20 cellular contexts compared by ENCODE assay signal in genomic region chr11:78694152-78694551, GRCh38.
"Had no signal": no experiment of that assay in that cellular context is flagged by ENCODE, and none has a peak within 500 bp of the region (broad histone marks: within the 10 kb centered on the region; RNA-seq: fewer than 3 reads in every experiment).

No MANE protein-coding gene starts in this region.

- H3K27me3 ChIP-seq: adrenal gland, SJCRH30 had no signal

- H3K9me3 ChIP-seq: adrenal gland, SJCRH30 had no signal

- H3K4me3 ChIP-seq: adrenal gland, K562, PC-9, SJCRH30 had no signal

- H3K36me3 ChIP-seq: adrenal gland, SJCRH30 had no signal

- H3K4me1 ChIP-seq: adrenal gland, SJCRH30 had no signal

- DNase-seq: activated CD4-positive, alpha-beta T cell treated with anti-CD3 and anti-CD28 coated beads for 48 hours; activated CD4-positive, alpha-beta T cell treated with anti-CD3 and anti-CD28 coated beads, Interleukin-2, amount 50 U/mL, for 4 hours; activated CD4-positive, CD25-positive, alpha-beta regulatory T cell treated with anti-CD3 and anti-CD28 coated beads, Interleukin-2, amount 50 U/mL, for 72 hours; activated CD8-positive, alpha-beta memory T cell treated with anti-CD3 and anti-CD28 coated beads, Interleukin-2, amount 50 U/mL, for 48 hours; activated CD8-positive, alpha-beta T cell treated with anti-CD3 and anti-CD28 coated beads, Interleukin-2, amount 10 ng/mL, durations not matched to agents 7 days and 5 days; activated naive CD4-positive, alpha-beta T cell treated with anti-CD3 and anti-CD28 coated beads, Interleukin-2, amount 50 U/mL, for 16 hours; activated naive CD8-positive, alpha-beta T cell treated with anti-CD3 and anti-CD28 coated beads, Interleukin-2, amount 10 ng/mL, durations not matched to agents 7 days and 5 days; activated T-cell treated with anti-CD3 and anti-CD28 coated beads, Interleukin-2, amount 50 U/mL, for 1 hour; adrenal gland; anterior cingulate cortex; cerebellar nuclear complex; Karpas-422; NCI-H1417; NCI-H1930; NCI-H2107; NCI-H510A treated with DMSO at 0.1 percent for 48 hours; NCI-H69; PC-9; SJCRH30 had no signal
